In the genomic region with DNA sequence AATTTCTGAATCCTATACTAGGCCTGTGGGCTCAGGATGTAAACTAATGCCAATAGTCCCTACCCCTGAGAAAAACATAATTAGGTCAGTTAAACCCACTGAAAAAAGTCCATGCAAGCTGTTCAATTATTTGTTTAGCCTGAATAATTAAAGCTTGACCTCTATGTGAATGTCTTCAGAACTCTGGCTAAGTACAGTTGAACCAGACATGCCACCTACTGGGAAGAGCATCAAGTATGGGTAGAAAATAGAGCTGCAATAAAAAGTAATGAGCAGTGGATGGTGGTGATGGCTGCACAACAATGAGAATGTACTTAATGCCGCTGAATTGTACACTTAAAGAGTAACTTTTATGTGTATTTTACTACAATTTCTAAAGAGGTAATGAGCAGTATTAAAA, we compare ENCODE assay signal across 16 cellular contexts. TPM values are rescaled to one million over a fixed set of nuclear protein-coding genes. Genes with fewer than 3 reads are reported as not detected.
DNase-seq lines count a peak whose midpoint lies in the region; ATAC-seq and TF ChIP-seq lines count a peak whose summit lies in the region.
"Had no signal": no experiment of that assay in that cellular context is flagged by ENCODE, and none has a peak within 500 bp of the region (broad histone marks: within the 10 kb centered on the region; RNA-seq: fewer than 3 reads in every experiment).

No MANE protein-coding gene starts in this region.

- H3K4me3 ChIP-seq in choroid plexus epithelial cell (ENCODE audit: low read depth, low read length) (no peak overlapping the region), gastrocnemius medialis (no peak overlapping the region)
- H3K4me3 ChIP-seq: thyroid gland had no signal

- H3K9me3 ChIP-seq in gastrocnemius medialis = no peaks in the 10 kb centered on the region
- H3K9me3 ChIP-seq: thyroid gland had no signal

- intact Hi-C loops in gastrocnemius medialis (cut with DNase I; ENCODE audit: low total_unique reads) = loop anchor here (5.0 kb wide), 1 partner anchor 42 kb away; no protein-coding TSS in a partner anchor

- H3K4me1 ChIP-seq in gastrocnemius medialis = peaks cover 11 to 28% of the 10 kb centered on the region in 2 donors
- H3K4me1 ChIP-seq: thyroid gland had no signal

- H3K27me3 ChIP-seq in gastrocnemius medialis = no peaks in the 10 kb centered on the region
- H3K27me3 ChIP-seq: thyroid gland had no signal

- in situ Hi-C loops in gastrocnemius medialis (cut with MboI; ENCODE audit: low sequenced_read_pairs in 4 of 4) = no loop called here

- no peak for TF ChIP-seq POLR2A in gastrocnemius medialis (IDR thresholded peaks at IDR 0.05)

- peak; percentile 61 to 72 for ATAC-seq in gastrocnemius medialis
- ATAC-seq in HG02623 (IDR thresholded peaks at IDR 0.05; ENCODE audit: unreplicated experiment) = no peak
- ATAC-seq: natural killer cell treated with Interleukin-12 subunit alpha and Interleukin-12 subunit beta and Interleukin-15 and Interleukin-18, amount 100 ng/mL, for 72 hours had no signal

- DNase-seq in NCI-H1092 treated with DMSO at 0.1 percent for 48 hours (lab: John Stamatoyannopoulos, UW) (peak; percentile 58), NCI-H1092 (lab: John Stamatoyannopoulos, UW) (no peak), NCI-H69 (lab: John Stamatoyannopoulos, UW) (peak; percentile 99), choroid plexus epithelial cell (ENCODE audit: low read depth) (peak; percentile 47), gastrocnemius medialis (no peak), occipital lobe (lab: John Stamatoyannopoulos, UW) (no peak), GOT3 (lab: John Stamatoyannopoulos, UW) (no peak)
- DNase-seq: 8988T; activated T-cell treated with anti-CD3 and anti-CD28 coated beads, Interleukin-2, amount 50 U/mL, for 1 hour; anterior cingulate cortex; CD8-positive, alpha-beta memory T cell; NCI-H1694 treated with DMSO at 0.1 percent for 48 hours; RPMI8226; thyroid gland had no signal

- peak overlapping the region; percentile 42 to 64 (median 48) for H3K27ac ChIP-seq in gastrocnemius medialis
- H3K27ac ChIP-seq: thyroid gland had no signal

- peak; percentile 30 for TF ChIP-seq CTCF in choroid plexus epithelial cell (conservative IDR thresholded peaks at IDR 0.05; ENCODE audit: low read depth, low read length)
- TF ChIP-seq CTCF in gastrocnemius medialis (IDR thresholded peaks at IDR 0.05 in 4 of 5, conservative IDR thresholded peaks at IDR 0.05 in 1 of 5) = peak in 2 of 5 experiments; percentile 27 to 40

- no peaks in the 10 kb centered on the region for H3K36me3 ChIP-seq in gastrocnemius medialis
- H3K36me3 ChIP-seq: thyroid gland had no signal

RNA-seq across cellular contexts. Expression of gene SLC19A2, which starts 23.6 kb away (rescaled TPM):
- total RNA-seq in gastrocnemius medialis (100 to 1,000 TPM in 2 of 4 donors, 10 to 100 TPM in 2; 93.3 to 176 (median 99.8) TPM), occipital lobe (31.5 TPM)

Comparison
In these comparisons a context has a peak if more than half of its experiments do, and no peak if none do; other contexts are left out.
1. DNase-seq: peak in NCI-H1092 treated with DMSO at 0.1 percent for 48 hours (single experiment), NCI-H69 (single experiment) and choroid plexus epithelial cell (single experiment); none in NCI-H1092 (single experiment), gastrocnemius medialis (0 of 2), occipital lobe (single experiment) and GOT3 (single experiment).